Comparison of ENCODE assay signal across 10 cellular contexts in genomic region chr19:16919496-16919895, GRCh38. TPM values are rescaled to one million over a fixed set of nuclear protein-coding genes. Genes with fewer than 3 reads are reported as not detected.
"Had no signal": no experiment of that assay in that cellular context is flagged by ENCODE, and none has a peak within 500 bp of the region (broad histone marks: within the 10 kb centered on the region; RNA-seq: fewer than 3 reads in every experiment).

No MANE protein-coding gene starts in this region.

- DNase-seq: GM23248, GOT3, HFFc6, IMR-90, KBM-7 had no signal

- H3K36me3 ChIP-seq: HAP-1 had no signal

- H3K9ac ChIP-seq: GM23248 had no signal

- H3K27ac ChIP-seq: GM23248, HL-60 had no signal

- ATAC-seq: HCT116 had no signal

- H3K27ac Mint-ChIP-seq: HFFc6 had no signal

- H3K4me3 Mint-ChIP-seq: HFFc6 had no signal

- H3K9me3 ChIP-seq: HAP-1 had no signal

- H3K4me3 ChIP-seq: GM23248, HAP-1 had no signal

- H3K4me1 ChIP-seq: HAP-1 had no signal

RNA-seq across cellular contexts. Expression of gene F2RL3, which starts 30.7 kb away (rescaled TPM):
- total RNA-seq: GM23248, H7, HFFc6, HT1080, IMR-90 had no signal
- polyA plus RNA-seq: GM23248 had no signal
